ENCODE assay signal across 15 cellular contexts in the genomic region with DNA sequence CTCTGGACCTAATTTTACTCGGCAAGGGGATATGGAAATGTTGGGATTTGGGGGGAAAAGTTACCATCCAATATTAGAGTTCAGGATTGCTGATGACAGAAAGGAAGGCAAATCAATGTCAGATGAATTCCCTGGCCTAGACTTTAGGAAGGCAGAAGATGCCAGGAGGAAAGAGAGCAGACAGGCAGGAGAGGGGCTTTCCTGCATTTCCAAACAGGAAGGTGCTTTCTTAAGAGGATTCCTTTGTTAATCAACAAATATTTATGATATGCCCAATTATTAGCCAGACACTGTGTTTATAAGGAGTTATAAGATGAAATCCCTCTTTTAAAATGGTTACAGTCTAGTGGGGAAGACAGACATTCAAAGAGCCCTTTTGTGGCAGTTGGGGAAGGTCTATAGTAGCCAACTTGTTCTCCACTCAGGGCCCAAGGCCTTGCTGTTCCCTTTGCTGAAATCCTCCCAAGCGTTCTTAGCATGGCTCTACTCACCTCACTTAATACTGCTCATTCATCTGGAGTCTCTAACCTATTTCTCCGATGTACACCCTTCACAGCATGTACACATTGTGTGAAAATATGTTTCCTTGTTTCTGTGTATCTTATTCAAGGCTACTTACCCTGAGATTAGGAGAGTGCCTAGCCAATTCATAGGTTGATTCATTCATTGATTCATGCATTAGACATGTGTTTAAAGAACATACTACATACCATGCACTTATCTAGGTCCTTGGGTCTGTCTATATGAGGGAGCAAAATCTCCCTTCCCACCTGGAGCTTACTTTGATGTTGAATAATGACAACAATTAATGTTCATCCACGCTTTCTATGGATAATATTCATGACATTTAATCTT. TPM values are rescaled to one million over a fixed set of nuclear protein-coding genes. Genes with fewer than 3 reads are reported as not detected.
DNase-seq lines count a peak whose midpoint lies in the region; FAIRE-seq and TF ChIP-seq lines count a peak whose summit lies in the region.
"Had no signal": no experiment of that assay in that cellular context is flagged by ENCODE, and none has a peak within 500 bp of the region (broad histone marks: within the 10 kb centered on the region; RNA-seq: fewer than 3 reads in every experiment).

No MANE protein-coding gene starts in this region.

- peaks cover 91% of the 10 kb centered on the region for H3K79me2 ChIP-seq in GM23248 (ENCODE audit: insufficient read depth)

- H3F3A ChIP-seq in GM23248 (ENCODE audit: insufficient read depth): peaks cover 49% of the 10 kb centered on the region

- no peak overlapping the region for H3K4me3 ChIP-seq in GM23248
- H3K4me3 ChIP-seq in brain microvascular endothelial cell (ENCODE audit: low read depth, low read length): peak overlapping the region; percentile 7
- H3K4me3 ChIP-seq in kidney (ENCODE audit: low read length in 2 of 2): peak overlapping the region; percentile 30 to 43
- H3K4me3 ChIP-seq in spleen: no peak overlapping the region
- H3K4me3 ChIP-seq: neural progenitor cell had no signal

- no peaks in the 10 kb centered on the region for H3K9me2 ChIP-seq in GM23248 (ENCODE audit: insufficient read depth)

- H3K27ac ChIP-seq in GM23248 (no peak overlapping the region), brain microvascular endothelial cell (peak overlapping the region; percentile 94), kidney (ENCODE audit: low read depth in 2 of 2, low read length in 2 of 2) (peak overlapping the region; percentile 72 to 96), spleen (peak overlapping the region in 6 of 8 donors; percentile 67 to 94 (median 75))
- H3K27ac ChIP-seq: HL-60, neural progenitor cell, RWPE1 had no signal

- no peak for FAIRE-seq in kidney (lab: Jason Lieb, UNC)
- FAIRE-seq: small intestine had no signal

- TF ChIP-seq CTCF in brain microvascular endothelial cell (IDR thresholded peaks at IDR 0.05; ENCODE audit: low read depth, low read length, missing control alignments) (no peak), kidney (IDR thresholded peaks at IDR 0.05; ENCODE audit: borderline replicate concordance, extremely low read depth, insufficient read depth) (no peak), spleen (IDR thresholded peaks at IDR 0.05 in 8 of 11, conservative IDR thresholded peaks at IDR 0.05 in 3 of 11) (no peak)

- H3K36me3 ChIP-seq in GM23248 (ENCODE audit: low read depth): no peaks in the 10 kb centered on the region
- peaks cover 56% of the 10 kb centered on the region for H3K36me3 ChIP-seq in brain microvascular endothelial cell (replicated peaks)
- peaks cover 2 to 8% of the 10 kb centered on the region in 2 donors for H3K36me3 ChIP-seq in kidney (ENCODE audit: control insufficient read depth in 1 of 2, insufficient read depth in 2 of 2, low read length in 2 of 2)
- H3K36me3 ChIP-seq in spleen: peaks cover 0 to 11% (median 0%) of the 10 kb centered on the region in 6 donors
- H3K36me3 ChIP-seq: neural progenitor cell had no signal

- no peak for TF ChIP-seq POLR2A in spleen (IDR thresholded peaks at IDR 0.05)

- WGBS in GM23248 (ENCODE audit: low coverage in 1 of 2, low lambda C conversion rate in 2 of 2, missing lambda C conversion rate in 2 of 2), 2 experiments: 78 to 79% methylated on average over 4 of the region's 4 CpGs
- WGBS in spleen, 5 donors: 52 to 77% (median 71%) methylated on average over 4 of the region's 4 CpGs

- intact Hi-C loops in kidney (cut with DNase I): no loop called here
- intact Hi-C loops in spleen (cut with DNase I; ENCODE audit: low total_unique reads): no loop called here

- in situ Hi-C loops in GM23248 (cut with MboI): no loop called here
- in situ Hi-C loops in brain microvascular endothelial cell (cut with HindIII; ENCODE audit: low pct_ligation_motif_present, low sequenced_read_pairs): no loop called here

- no peaks in the 10 kb centered on the region for H4K20me1 ChIP-seq in GM23248 (ENCODE audit: insufficient read depth)

- H3K9ac ChIP-seq in GM23248: no peak overlapping the region
- H3K9ac ChIP-seq in kidney (ENCODE audit: low read length in 2 of 2): peak overlapping the region; percentile 48 to 55
- H3K9ac ChIP-seq: neural progenitor cell had no signal

- H3K4me2 ChIP-seq in GM23248 (ENCODE audit: unreplicated experiment): no peak overlapping the region
- H3K4me2 ChIP-seq: neural progenitor cell had no signal

- H3K9me3 ChIP-seq in GM23248 (ENCODE audit: low read depth): no peaks in the 10 kb centered on the region
- H3K9me3 ChIP-seq in kidney (ENCODE audit: control insufficient read depth in 1 of 2, low read length in 2 of 2): no peaks in the 10 kb centered on the region
- H3K9me3 ChIP-seq in spleen: no peaks in the 10 kb centered on the region

- H2AFZ ChIP-seq in GM23248: no peak overlapping the region
- H2AFZ ChIP-seq: neural progenitor cell had no signal

- peak; percentile 28 for DNase-seq in GM23248
- no peak for DNase-seq in brain microvascular endothelial cell
- DNase-seq in kidney: no peak
- DNase-seq in spleen: no peak
- DNase-seq in effector CD4-positive, alpha-beta T cell: no peak
- no peak for DNase-seq in NCI-H2081 (lab: John Stamatoyannopoulos, UW)
- no peak for DNase-seq in T-helper 9 cell
- DNase-seq in stimulated activated CD4-positive, alpha-beta T cell treated with anti-CD3 and anti-CD28 coated beads, Interleukin-15, amount 100 ng/mL, for 24 hours: no peak
- DNase-seq: activated effector memory CD4-positive, alpha-beta T cell treated with anti-CD3 and anti-CD28 coated beads, Interleukin-2, amount 50 U/mL, for 16 hours; small intestine; stimulated activated naive B cell treated with anti-CD40 and anti-IgM and Interleukin-4, amounts not matched to agents 10 μg/mL and 1 μg/mL and 100 μg/mL, for 72 hours; T-helper 17 cell had no signal

- H3K27me3 ChIP-seq in GM23248 (replicated peaks; ENCODE audit: insufficient read depth): no peaks in the 10 kb centered on the region
- no peaks in the 10 kb centered on the region for H3K27me3 ChIP-seq in brain microvascular endothelial cell (replicated peaks)
- peaks cover 0 to 30% (median 7%) of the 10 kb centered on the region in 7 donors for H3K27me3 ChIP-seq in spleen (replicated peaks in 1 of 7)

- H3K4me1 ChIP-seq in GM23248 (ENCODE audit: insufficient read depth) (peaks cover 63% of the 10 kb centered on the region), kidney (ENCODE audit: control insufficient read depth in 1 of 2, insufficient read depth in 1 of 2, low read depth in 1 of 2, low read length in 2 of 2) (peaks cover 25 to 46% of the 10 kb centered on the region in 2 donors), spleen (peaks cover 0 to 78% (median 22%) of the 10 kb centered on the region in 6 donors)

RNA-seq across cellular contexts. Expression of gene IGFBP7, which starts 5.3 kb away (rescaled TPM):
- total RNA-seq in GM23248 (2014; rRNA removed; shearing (Covaris generic)): 949 and 951 TPM in 2 replicates
- polyA plus RNA-seq in GM23248 (2016; fragmentation: Nextera tagmentation; extraction: Ambion mirVana) (1,347 and 1,359 TPM in 2 replicates), kidney (ENCODE audit: insufficient read depth, low read depth, low replicate concordance) (2,157 TPM), spleen (100 to 1,000 TPM; 127 to 444 (median 249) TPM)
- total RNA-seq in kidney (1,703 TPM), spleen (100 to 1,000 TPM; 450 to 947 (median 589) TPM)

Comparison
In these comparisons a context has a peak if more than half of its experiments do, and no peak if none do; other contexts are left out.
1. H3K4me3 ChIP-seq: peak in brain microvascular endothelial cell (single experiment) and kidney (2 of 2); none in GM23248 (single experiment) and spleen (0 of 8).